In the genomic region with DNA sequence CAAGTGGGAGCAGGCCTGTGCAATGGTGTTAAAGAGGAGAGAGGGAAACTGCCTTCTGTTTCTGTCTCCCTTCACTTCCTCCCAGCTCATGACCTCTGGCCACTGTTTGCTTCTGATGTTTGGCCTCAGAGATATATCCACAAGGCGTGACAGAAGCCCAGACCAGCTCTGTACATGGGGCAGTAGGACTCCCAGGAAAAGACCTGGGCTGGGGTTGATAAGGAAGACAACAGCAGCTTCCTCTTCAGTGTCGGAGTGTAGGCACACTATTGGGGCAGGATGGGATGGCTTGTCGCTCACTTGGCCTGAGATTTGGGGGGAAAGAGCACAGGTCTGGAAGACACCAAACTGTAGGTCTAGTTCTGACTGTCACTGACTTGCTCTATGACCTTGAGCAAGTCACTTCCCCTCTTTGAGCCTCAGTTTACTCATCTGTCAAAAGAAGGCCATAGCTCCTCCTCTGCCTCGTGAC, we compare ENCODE assay signal across 22 cellular contexts.
"Had no signal": no experiment of that assay in that cellular context is flagged by ENCODE, and none has a peak within 500 bp of the region (broad histone marks: within the 10 kb centered on the region; RNA-seq: fewer than 3 reads in every experiment).

No MANE protein-coding gene starts in this region.

- H3K9me3 ChIP-seq: pancreas, upper lobe of right lung, vagina had no signal

- DNase-seq: effector memory CD8-positive, alpha-beta T cell; esophagus squamous epithelium; foreskin fibroblast; glutamatergic neuron; mammary epithelial cell; natural killer cell; occipital lobe; pancreas; right cardiac atrium; small intestine; stimulated activated CD4-positive, alpha-beta T cell treated with anti-CD3 and anti-CD28 coated beads, Interleukin-4, amount 100 ng/mL, for 1 hour; stimulated activated CD8-positive, alpha-beta memory T cell treated with anti-CD3 and anti-CD28 coated beads, Interleukin-4, amount 100 ng/mL, for 48 hours; stimulated activated naive CD8-positive, alpha-beta T cell treated with anti-CD3 and anti-CD28 coated beads, Interleukin-15, Interleukin-2, amounts not matched to agents 100 U/mL and 50 U/mL, for 24 hours; tibial artery; upper lobe of right lung had no signal

- H3K36me3 Mint-ChIP-seq: natural killer cell; stimulated activated effector memory CD8-positive, alpha-beta T cell treated with anti-CD3 and anti-CD28 coated beads, Interleukin-12 subunit alpha, Interleukin-12 subunit beta, amount 100 ng/mL, for 72 hours had no signal

- H3K9me3 Mint-ChIP-seq: natural killer cell had no signal

- H3K27ac ChIP-seq: esophagus squamous epithelium, gastroesophageal sphincter, pancreas, suprapubic skin, tibial artery, upper lobe of right lung, vagina had no signal

- H3K4me3 ChIP-seq: esophagus squamous epithelium, gastroesophageal sphincter, pancreas, suprapubic skin, tibial artery, upper lobe of right lung, vagina had no signal

- H3K4me1 ChIP-seq: esophagus squamous epithelium, gastroesophageal sphincter, pancreas, suprapubic skin, tibial artery, upper lobe of right lung, vagina had no signal

- ATAC-seq: effector memory CD8-positive, alpha-beta T cell; gastroesophageal sphincter; left lobe of liver; natural killer cell; pancreas; right cardiac atrium; stimulated activated effector memory CD8-positive, alpha-beta T cell treated with anti-CD3 and anti-CD28 coated beads, Interleukin-12 subunit alpha, Interleukin-12 subunit beta, amount 100 ng/mL, for 72 hours; stimulated activated naive CD8-positive, alpha-beta T cell treated with anti-CD3 and anti-CD28 coated beads, Interleukin-15, Interleukin-2, amounts not matched to agents 100 U/mL and 50 U/mL, for 24 hours; upper lobe of right lung had no signal

- H3K4me1 Mint-ChIP-seq: natural killer cell; stimulated activated effector memory CD8-positive, alpha-beta T cell treated with anti-CD3 and anti-CD28 coated beads, Interleukin-12 subunit alpha, Interleukin-12 subunit beta, amount 100 ng/mL, for 72 hours had no signal

- H3K4me3 Mint-ChIP-seq: dendritic cell treated with granulocyte-macrophage colony-stimulating factor and Interleukin-4, amounts not matched to agents 40 ng/mL and 50 ng/mL, for 4 days; effector memory CD8-positive, alpha-beta T cell; natural killer cell; stimulated activated effector memory CD8-positive, alpha-beta T cell treated with anti-CD3 and anti-CD28 coated beads, Interleukin-12 subunit alpha, Interleukin-12 subunit beta, amount 100 ng/mL, for 72 hours had no signal

- H3K36me3 ChIP-seq: esophagus squamous epithelium, gastroesophageal sphincter, pancreas, suprapubic skin, tibial artery, upper lobe of right lung, vagina had no signal

- H3K27ac Mint-ChIP-seq: dendritic cell treated with granulocyte-macrophage colony-stimulating factor and Interleukin-4, amounts not matched to agents 40 ng/mL and 50 ng/mL, for 4 days; effector memory CD8-positive, alpha-beta T cell; natural killer cell; progenitor cell of endocrine pancreas; stimulated activated effector memory CD8-positive, alpha-beta T cell treated with anti-CD3 and anti-CD28 coated beads, Interleukin-12 subunit alpha, Interleukin-12 subunit beta, amount 100 ng/mL, for 72 hours had no signal

- H3K27me3 Mint-ChIP-seq: dendritic cell treated with granulocyte-macrophage colony-stimulating factor and Interleukin-4, amounts not matched to agents 40 ng/mL and 50 ng/mL, for 4 days had no signal

- H3K27me3 ChIP-seq: pancreas, upper lobe of right lung, vagina had no signal
